ENCODE assay signal across 25 cellular contexts in the genomic region with DNA sequence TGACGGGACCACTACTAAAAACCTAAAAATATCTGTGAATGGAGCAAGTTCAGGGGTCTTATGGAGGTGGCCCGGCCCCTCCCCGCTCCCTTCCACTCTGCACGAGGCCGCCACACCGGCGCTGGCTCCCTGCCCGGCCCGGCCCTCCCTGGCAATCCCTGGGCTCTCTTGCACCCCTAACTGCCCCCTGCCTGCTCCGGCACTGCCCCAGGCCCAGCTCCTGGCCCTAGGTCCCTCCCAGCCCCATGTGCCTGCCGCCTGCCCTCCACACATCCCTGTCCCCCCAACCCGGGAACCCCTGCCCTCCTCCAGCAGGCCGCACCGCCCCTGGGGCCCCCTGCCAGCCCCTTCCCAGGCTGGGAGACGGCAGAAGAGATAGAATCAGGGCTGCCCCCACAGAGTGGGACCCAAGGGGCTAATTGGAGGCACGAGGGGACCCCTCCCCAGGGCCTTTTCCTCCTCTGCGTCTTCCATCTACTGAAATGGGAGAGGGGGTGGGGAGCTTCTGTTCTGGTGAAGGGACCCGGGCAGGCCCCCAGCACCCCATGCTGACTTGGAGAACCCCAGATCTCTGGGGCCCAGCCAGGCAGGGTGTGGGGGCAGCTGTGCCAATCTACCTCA. TPM values are rescaled to one million over a fixed set of nuclear protein-coding genes. Genes with fewer than 3 reads are reported as not detected.
DNase-seq lines count a peak whose midpoint lies in the region; ATAC-seq, FAIRE-seq and TF ChIP-seq lines count a peak whose summit lies in the region.
"Had no signal": no experiment of that assay in that cellular context is flagged by ENCODE, and none has a peak within 500 bp of the region (broad histone marks: within the 10 kb centered on the region; RNA-seq: fewer than 3 reads in every experiment).

No MANE protein-coding gene starts in this region.

- TF ChIP-seq CTCF in HepG2 (CRISPR knock-in tag; IDR thresholded peaks at IDR 0.05) (no peak), vagina (IDR thresholded peaks at IDR 0.05) (no peak)

- in situ Hi-C loops in HepG2 (cut with HindIII; ENCODE audit: extremely low pct_ligation_motif_present, low pct_unique_long_range_greater_than_20kb) = loop anchor here (5.0 kb wide), 1 partner anchor 102 kb away; no protein-coding TSS in a partner anchor

- no peaks in the 10 kb centered on the region for H3K27me3 Mint-ChIP-seq in activated T-helper 17 cell treated with anti-CD3 and anti-CD28 coated beads, Interleukin-2, amount 50 U/mL, for 72 hours
- H3K27me3 Mint-ChIP-seq: activated CD8-positive, alpha-beta T cell treated with anti-CD3 and anti-CD28 coated beads for 36 hours; CD4-positive, alpha-beta T cell; naive B cell had no signal

- DNase-seq in Karpas-422 (peak; percentile 31), HepG2 (ENCODE audit: low spot score) (no peak), GM19239 (ENCODE audit: insufficient read length, low spot score) (no peak), vagina (ENCODE audit: extremely low spot score in 2 of 2) (no peak)
- DNase-seq: activated CD4-positive, CD25-positive, alpha-beta regulatory T cell; activated CD8-positive, alpha-beta T cell treated with anti-CD3 and anti-CD28 coated beads for 36 hours; activated naive CD4-positive, alpha-beta T cell; anterior cingulate cortex; CD4-positive, alpha-beta T cell; DMS153; effector memory CD4-positive, alpha-beta T cell; GDM1; naive B cell; NCI-H1417 treated with DMSO at 0.1 percent for 48 hours; NCI-H2107; NCI-H510A; NK-92 treated with Interleukin-12 subunit alpha and Interleukin-12 subunit beta, amount 100 ng/mL, for 24 hours; stimulated activated CD4-positive, alpha-beta T cell treated with anti-CD3 and anti-CD28 coated beads, Interleukin-15, amount 100 ng/mL, for 24 hours had no signal

- no peak for ATAC-seq in HepG2
- no peak for ATAC-seq in activated T-helper 17 cell treated with anti-CD3 and anti-CD28 coated beads, Interleukin-2, amount 50 U/mL, for 72 hours (replicated peaks)
- ATAC-seq: activated CD8-positive, alpha-beta T cell treated with anti-CD3 and anti-CD28 coated beads for 36 hours had no signal

- H3K27me3 ChIP-seq in ACC112 (ENCODE audit: insufficient read depth, low read length) = no peaks in the 10 kb centered on the region
- no peaks in the 10 kb centered on the region for H3K27me3 ChIP-seq in Karpas-422 (ENCODE audit: low read length)
- H3K27me3 ChIP-seq in HepG2 (ENCODE audit: control insufficient read depth in 1 of 2, insufficient read depth in 2 of 2, low read length in 2 of 2) = no peaks in the 10 kb centered on the region
- no peaks in the 10 kb centered on the region for H3K27me3 ChIP-seq in vagina
- H3K27me3 ChIP-seq: right lobe of liver had no signal

- intact Hi-C loops in HepG2 (cut with micrococcal nuclease; ENCODE audit: unreplicated experiment) = no loop called here
- intact Hi-C loops in vagina (cut with DNase I) = loop anchor here (2.0 kb wide), 1 partner anchor 104 kb away; no protein-coding TSS in a partner anchor

- H3K36me3 ChIP-seq in ACC112 (ENCODE audit: insufficient read depth, low read length) (no peaks in the 10 kb centered on the region; the same call in none of the 2 replicates), Karpas-422 (ENCODE audit: insufficient read depth, low read length) (no peaks in the 10 kb centered on the region), HepG2 (replicated peaks in 1 of 2; ENCODE audit: control insufficient read depth in 1 of 2, insufficient read depth in 2 of 2, low read length in 2 of 2) (peaks cover 0 to 2% of the 10 kb centered on the region in 2 experiments; a peak in 2 of 5 replicates), vagina (peaks cover 0 to 4% of the 10 kb centered on the region in 2 donors)
- H3K36me3 ChIP-seq: right lobe of liver had no signal

- no peaks in the 10 kb centered on the region for H3K9me3 Mint-ChIP-seq in activated T-helper 17 cell treated with anti-CD3 and anti-CD28 coated beads, Interleukin-2, amount 50 U/mL, for 72 hours
- H3K9me3 Mint-ChIP-seq: activated CD8-positive, alpha-beta T cell treated with anti-CD3 and anti-CD28 coated beads for 36 hours; CD4-positive, alpha-beta T cell; naive B cell had no signal

- H4K20me1 ChIP-seq in Karpas-422 (ENCODE audit: insufficient read depth, low read depth, low read length) = peaks cover 4% of the 10 kb centered on the region; the same call in 1 of the 2 replicates
- no peaks in the 10 kb centered on the region for H4K20me1 ChIP-seq in HepG2 (ENCODE audit: insufficient read depth, low read length)

- peaks cover 52% of the 10 kb centered on the region for H3K36me3 Mint-ChIP-seq in activated T-helper 17 cell treated with anti-CD3 and anti-CD28 coated beads, Interleukin-2, amount 50 U/mL, for 72 hours (ENCODE audit: low read depth)

- TF ChIP-seq POLR2A in HepG2 (IDR thresholded peaks at IDR 0.05; ENCODE audit: insufficient read depth in 1 of 2, low read depth in 2 of 2, low read length in 2 of 2) (no peak), vagina (IDR thresholded peaks at IDR 0.05) (no peak)

- no peaks in the 10 kb centered on the region for H3K9me3 ChIP-seq in Karpas-422 (ENCODE audit: low read length)
- no peaks in the 10 kb centered on the region for H3K9me3 ChIP-seq in HepG2 (ENCODE audit: low read length)
- H3K9me3 ChIP-seq in vagina = no peaks in the 10 kb centered on the region
- H3K9me3 ChIP-seq: right lobe of liver, thoracic aorta had no signal

- H3K4me1 ChIP-seq in ACC112 (ENCODE audit: control insufficient read depth, insufficient read depth, low read length, unreplicated experiment) = peaks cover 33% of the 10 kb centered on the region
- H3K4me1 ChIP-seq in Karpas-422 (ENCODE audit: low read length) = no peaks in the 10 kb centered on the region
- no peaks in the 10 kb centered on the region for H3K4me1 ChIP-seq in HepG2 (ENCODE audit: insufficient read depth, low read length)
- peaks cover 23% of the 10 kb centered on the region for H3K4me1 ChIP-seq in vagina
- H3K4me1 ChIP-seq: parathyroid adenoma had no signal

- no peak overlapping the region for H2AFZ ChIP-seq in ACC112 (ENCODE audit: low read length, unreplicated experiment)
- no peak overlapping the region for H2AFZ ChIP-seq in Karpas-422 (ENCODE audit: low read length)
- H2AFZ ChIP-seq in HepG2 (ENCODE audit: low read length) = no peak overlapping the region
- H2AFZ ChIP-seq: parathyroid adenoma had no signal

- CTCF ChIA-PET in HepG2 (lab: Yijun Ruan, JAX; ENCODE audit: low intra/inter-chr PET ratio, low total read pairs) = interaction anchor here (3.6 kb wide), 1 partner anchor 105 kb away, joined by 47 read pairs; no protein-coding TSS in a partner anchor

- TSS peak; percentile 40 for BruUV-seq in HepG2 (replicated peaks; lab: Mats Ljungman, UMichigan)

- H3K9ac ChIP-seq in Karpas-422 (ENCODE audit: low read length) = no peak overlapping the region
- H3K9ac ChIP-seq in HepG2 (ENCODE audit: insufficient read depth, low read depth, low read length) = no peak overlapping the region
- H3K9ac ChIP-seq: parathyroid adenoma had no signal

- 85% methylated on average over 12 of the region's 18 CpGs for WGBS in HepG2 (ENCODE audit: low lambda C conversion rate)

- TF ChIP-seq EP300 in HepG2 (IDR thresholded peaks at IDR 0.05; ENCODE audit: low read depth in 2 of 2, low read length in 2 of 2) (no peak), HepG2 (CRISPR knock-in tag; IDR thresholded peaks at IDR 0.05; ENCODE audit: borderline replicate concordance) (no peak)

- no peak overlapping the region for H3K4me3 Mint-ChIP-seq in activated T-helper 17 cell treated with anti-CD3 and anti-CD28 coated beads, Interleukin-2, amount 50 U/mL, for 72 hours
- H3K4me3 Mint-ChIP-seq: activated CD8-positive, alpha-beta T cell treated with anti-CD3 and anti-CD28 coated beads for 36 hours; CD4-positive, alpha-beta T cell; naive B cell had no signal

- POLR2A ChIA-PET in HepG2 (lab: Yijun Ruan, JAX) = no interaction called here

- H3K27ac ChIP-seq in ACC112 (ENCODE audit: low read depth, low read length) = peak overlapping the region; percentile 42; the same call in 1 of the 2 replicates
- H3K27ac ChIP-seq in Karpas-422 (ENCODE audit: low read length) = no peak overlapping the region
- H3K27ac ChIP-seq in HepG2 (ENCODE audit: extremely low read length, insufficient read depth, low read length) = no peak overlapping the region
- H3K27ac ChIP-seq in vagina = no peak overlapping the region
- H3K27ac ChIP-seq: parathyroid adenoma, thoracic aorta had no signal

- no peaks in the 10 kb centered on the region for H3K9me2 ChIP-seq in Karpas-422 (replicated peaks; ENCODE audit: insufficient read depth, low read length)

- H3K4me2 ChIP-seq in Karpas-422 (ENCODE audit: low read depth, low read length, poor library complexity, severe bottlenecking) = no peak overlapping the region
- H3K4me2 ChIP-seq in HepG2 (ENCODE audit: low read depth, low read length) = no peak overlapping the region

- H3K79me2 ChIP-seq in ACC112 (ENCODE audit: control insufficient read depth, insufficient read depth, low read length, unreplicated experiment) = peaks cover 4% of the 10 kb centered on the region
- peaks cover 3% of the 10 kb centered on the region; the same call in 1 of the 2 replicates for H3K79me2 ChIP-seq in Karpas-422 (ENCODE audit: low read length)
- no peaks in the 10 kb centered on the region for H3K79me2 ChIP-seq in HepG2 (ENCODE audit: insufficient read depth, low read length)

- FAIRE-seq in HepG2 (lab: Jason Lieb, UNC) = no peak
- FAIRE-seq in GM19239 (lab: Jason Lieb, UNC) = no peak

- peaks cover 9% of the 10 kb centered on the region for H3K4me1 Mint-ChIP-seq in activated T-helper 17 cell treated with anti-CD3 and anti-CD28 coated beads, Interleukin-2, amount 50 U/mL, for 72 hours

- H3K4me3 ChIP-seq in ACC112 (ENCODE audit: low read depth, low read length) (no peak overlapping the region), Karpas-422 (ENCODE audit: low read length) (no peak overlapping the region), HepG2 (replicated peaks in 1 of 3; ENCODE audit: insufficient read depth in 1 of 3, low read depth in 2 of 3, low read length in 3 of 3) (no peak overlapping the region), vagina (no peak overlapping the region)
- H3K4me3 ChIP-seq: right lobe of liver, thoracic aorta had no signal

- TF ChIP-seq RAD21 in HepG2 (CRISPR knock-in tag; IDR thresholded peaks at IDR 0.05) = no peak

- H3K27ac Mint-ChIP-seq in activated T-helper 17 cell treated with anti-CD3 and anti-CD28 coated beads, Interleukin-2, amount 50 U/mL, for 72 hours = no peak overlapping the region
- H3K27ac Mint-ChIP-seq: activated CD8-positive, alpha-beta T cell treated with anti-CD3 and anti-CD28 coated beads for 36 hours had no signal

RNA-seq across cellular contexts. Expression of a gene that starts 9.3 kb away (rescaled TPM):
- not detected in 2 replicates for total RNA-seq in Karpas-422 (2014; rRNA removed; shearing (Covaris generic); ENCODE audit: low replicate concordance)
- total RNA-seq in HepG2 (2016; rRNA removed; fragmentation: Illumina TruSeq; extraction: Trizol) = not detected in 2 replicates
- total RNA-seq in HepG2 (2016; cell fraction: cytosol; rRNA removed; fragmentation: Illumina TruSeq; extraction: Trizol; ENCODE audit: low read depth) = not detected in 2 replicates
- not detected in 2 replicates for total RNA-seq in HepG2 (2016; cell fraction: insoluble cytoplasmic fraction; rRNA removed; fragmentation: Illumina TruSeq; extraction: Trizol)
- total RNA-seq in HepG2 (2016; cell fraction: membrane; rRNA removed; fragmentation: Illumina TruSeq; extraction: Trizol) = not detected in 2 replicates
- not detected in 2 replicates for total RNA-seq in HepG2 (2016; cell fraction: nucleus; rRNA removed; fragmentation: Illumina TruSeq; extraction: Trizol)
- polyA plus RNA-seq in HepG2 (2011; rRNA removed) = not detected in 2 replicates
- not detected in 2 replicates for polyA plus RNA-seq in HepG2 (2011; cell fraction: cytosol; rRNA removed)
- polyA plus RNA-seq in HepG2 (2011; cell fraction: nucleus; rRNA removed) = not detected in 2 replicates
- polyA plus RNA-seq in HepG2 (2012) = not detected in 2 replicates
- not detected in 2 replicates for polyA plus RNA-seq in HepG2 (2016; cell fraction: cytosol; fragmentation: Illumina TruSeq; extraction: Trizol; ENCODE audit: low read depth)
- polyA plus RNA-seq in HepG2 (2016; cell fraction: insoluble cytoplasmic fraction; fragmentation: Illumina TruSeq; extraction: Trizol; ENCODE audit: low read depth) = not detected in 2 replicates
- not detected in 2 replicates for polyA plus RNA-seq in HepG2 (2016; cell fraction: membrane; fragmentation: Illumina TruSeq; extraction: Trizol; ENCODE audit: low read depth)
- not detected in 2 replicates for polyA plus RNA-seq in HepG2 (2016; cell fraction: nucleus; fragmentation: Illumina TruSeq; extraction: Trizol; ENCODE audit: insufficient read depth, low read depth)
- not detected in 2 replicates for polyA minus RNA-seq in HepG2 (2011; rRNA and poly(A)+ RNA removed; ENCODE audit: low replicate concordance)
- not detected in 2 replicates for polyA minus RNA-seq in HepG2 (2011; cell fraction: cytosol; rRNA and poly(A)+ RNA removed)
- polyA minus RNA-seq in HepG2 (2011; cell fraction: nucleus; rRNA and poly(A)+ RNA removed) = not detected in 2 replicates
- total RNA-seq in activated T-helper 17 cell treated with anti-CD3 and anti-CD28 coated beads, Interleukin-2, amount 50 U/mL, for 72 hours = not detected
- not detected for total RNA-seq in vagina
- total RNA-seq: activated CD8-positive, alpha-beta T cell treated with anti-CD3 and anti-CD28 coated beads for 36 hours; MCF 10A; right lobe of liver had no signal

RNA-seq across cellular contexts. Expression of a gene that starts 19.2 kb away (rescaled TPM):
- total RNA-seq in Karpas-422 (2014; rRNA removed; shearing (Covaris generic); ENCODE audit: low replicate concordance) = 24.9 and 57.8 TPM in 2 replicates
- total RNA-seq in HepG2 (2016; rRNA removed; fragmentation: Illumina TruSeq; extraction: Trizol) (9.9 and 12.7 TPM in 2 replicates), vagina (57.2 TPM)
- 3.5 and 3.8 TPM in 2 replicates for total RNA-seq in HepG2 (2016; cell fraction: cytosol; rRNA removed; fragmentation: Illumina TruSeq; extraction: Trizol; ENCODE audit: low read depth)
- 10.0 and 12.8 TPM in 2 replicates for total RNA-seq in HepG2 (2016; cell fraction: insoluble cytoplasmic fraction; rRNA removed; fragmentation: Illumina TruSeq; extraction: Trizol)
- total RNA-seq in HepG2 (2016; cell fraction: membrane; rRNA removed; fragmentation: Illumina TruSeq; extraction: Trizol) = 10.3 and 10.6 TPM in 2 replicates
- total RNA-seq in HepG2 (2016; cell fraction: nucleus; rRNA removed; fragmentation: Illumina TruSeq; extraction: Trizol) = 5.1 and 5.7 TPM in 2 replicates
- 9.4 and 10.9 TPM in 2 replicates for polyA plus RNA-seq in HepG2 (2011; rRNA removed)
- 9.0 and 11.9 TPM in 2 replicates for polyA plus RNA-seq in HepG2 (2011; cell fraction: cytosol; rRNA removed)
- 16.4 and 20.1 TPM in 2 replicates for polyA plus RNA-seq in HepG2 (2011; cell fraction: nucleus; rRNA removed)
- polyA plus RNA-seq in HepG2 (2012) = 13.1 and 13.3 TPM in 2 replicates
- 5.6 and 6.2 TPM in 2 replicates for polyA plus RNA-seq in HepG2 (2016; cell fraction: cytosol; fragmentation: Illumina TruSeq; extraction: Trizol; ENCODE audit: low read depth)
- polyA plus RNA-seq in HepG2 (2016; cell fraction: insoluble cytoplasmic fraction; fragmentation: Illumina TruSeq; extraction: Trizol; ENCODE audit: low read depth) = 16.6 and 21.1 TPM in 2 replicates
- polyA plus RNA-seq in HepG2 (2016; cell fraction: membrane; fragmentation: Illumina TruSeq; extraction: Trizol; ENCODE audit: low read depth) = 11.7 and 12.3 TPM in 2 replicates
- 13.8 and 16.7 TPM in 2 replicates for polyA plus RNA-seq in HepG2 (2016; cell fraction: nucleus; fragmentation: Illumina TruSeq; extraction: Trizol; ENCODE audit: insufficient read depth, low read depth)
- polyA minus RNA-seq in HepG2 (2011; rRNA and poly(A)+ RNA removed; ENCODE audit: low replicate concordance) = 7.2 and 33.1 TPM in 2 replicates
- polyA minus RNA-seq in HepG2 (2011; cell fraction: cytosol; rRNA and poly(A)+ RNA removed) = 5.6 and 6.2 TPM in 2 replicates
- 2.6 and 3.4 TPM in 2 replicates for polyA minus RNA-seq in HepG2 (2011; cell fraction: nucleus; rRNA and poly(A)+ RNA removed)
- total RNA-seq in activated T-helper 17 cell treated with anti-CD3 and anti-CD28 coated beads, Interleukin-2, amount 50 U/mL, for 72 hours = 10 to 100 TPM; 44.6 to 90.4 TPM

RNA-seq across cellular contexts. Expression of a gene that starts 27.6 kb away (rescaled TPM):
- total RNA-seq in Karpas-422 (2014; rRNA removed; shearing (Covaris generic); ENCODE audit: low replicate concordance) = not detected in 2 replicates
- not detected in 2 replicates for total RNA-seq in HepG2 (2016; rRNA removed; fragmentation: Illumina TruSeq; extraction: Trizol)
- total RNA-seq in HepG2 (2016; cell fraction: cytosol; rRNA removed; fragmentation: Illumina TruSeq; extraction: Trizol; ENCODE audit: low read depth) = not detected in 2 replicates
- total RNA-seq in HepG2 (2016; cell fraction: insoluble cytoplasmic fraction; rRNA removed; fragmentation: Illumina TruSeq; extraction: Trizol) = not detected in 2 replicates
- total RNA-seq in HepG2 (2016; cell fraction: membrane; rRNA removed; fragmentation: Illumina TruSeq; extraction: Trizol) = not detected in 2 replicates
- not detected in 2 replicates for total RNA-seq in HepG2 (2016; cell fraction: nucleus; rRNA removed; fragmentation: Illumina TruSeq; extraction: Trizol)
- polyA plus RNA-seq in HepG2 (2011; rRNA removed) = not detected in 2 replicates
- not detected in 2 replicates for polyA plus RNA-seq in HepG2 (2011; cell fraction: cytosol; rRNA removed)
- not detected in 2 replicates for polyA plus RNA-seq in HepG2 (2011; cell fraction: nucleus; rRNA removed)
- not detected in 2 replicates for polyA plus RNA-seq in HepG2 (2012)
- not detected in 2 replicates for polyA plus RNA-seq in HepG2 (2016; cell fraction: cytosol; fragmentation: Illumina TruSeq; extraction: Trizol; ENCODE audit: low read depth)
- polyA plus RNA-seq in HepG2 (2016; cell fraction: insoluble cytoplasmic fraction; fragmentation: Illumina TruSeq; extraction: Trizol; ENCODE audit: low read depth) = not detected in 2 replicates
- polyA plus RNA-seq in HepG2 (2016; cell fraction: membrane; fragmentation: Illumina TruSeq; extraction: Trizol; ENCODE audit: low read depth) = not detected in 2 replicates
- not detected in 2 replicates for polyA plus RNA-seq in HepG2 (2016; cell fraction: nucleus; fragmentation: Illumina TruSeq; extraction: Trizol; ENCODE audit: insufficient read depth, low read depth)
- polyA minus RNA-seq in HepG2 (2011; rRNA and poly(A)+ RNA removed; ENCODE audit: low replicate concordance) = not detected in 2 replicates
- not detected in 2 replicates for polyA minus RNA-seq in HepG2 (2011; cell fraction: cytosol; rRNA and poly(A)+ RNA removed)
- not detected in 2 replicates for polyA minus RNA-seq in HepG2 (2011; cell fraction: nucleus; rRNA and poly(A)+ RNA removed)
- total RNA-seq in activated T-helper 17 cell treated with anti-CD3 and anti-CD28 coated beads, Interleukin-2, amount 50 U/mL, for 72 hours = not detected
- total RNA-seq in vagina = not detected
- total RNA-seq: activated CD8-positive, alpha-beta T cell treated with anti-CD3 and anti-CD28 coated beads for 36 hours; CD4-positive, alpha-beta T cell; MCF 10A; right lobe of liver; RPMI7951; thoracic aorta had no signal

RNA-seq across cellular contexts. Expression of a gene that starts 47.0 kb away (rescaled TPM):
- total RNA-seq in Karpas-422 (2014; rRNA removed; shearing (Covaris generic); ENCODE audit: low replicate concordance) = not detected in 2 replicates
- total RNA-seq in HepG2 (2016; rRNA removed; fragmentation: Illumina TruSeq; extraction: Trizol) = not detected in 2 replicates
- not detected in 2 replicates for total RNA-seq in HepG2 (2016; cell fraction: cytosol; rRNA removed; fragmentation: Illumina TruSeq; extraction: Trizol; ENCODE audit: low read depth)
- not detected in 2 replicates for total RNA-seq in HepG2 (2016; cell fraction: insoluble cytoplasmic fraction; rRNA removed; fragmentation: Illumina TruSeq; extraction: Trizol)
- not detected in 2 replicates for total RNA-seq in HepG2 (2016; cell fraction: membrane; rRNA removed; fragmentation: Illumina TruSeq; extraction: Trizol)
- not detected in 2 replicates for total RNA-seq in HepG2 (2016; cell fraction: nucleus; rRNA removed; fragmentation: Illumina TruSeq; extraction: Trizol)
- not detected in 2 replicates for polyA plus RNA-seq in HepG2 (2011; rRNA removed)
- polyA plus RNA-seq in HepG2 (2011; cell fraction: cytosol; rRNA removed) = not detected in 2 replicates
- not detected in 2 replicates for polyA plus RNA-seq in HepG2 (2011; cell fraction: nucleus; rRNA removed)
- not detected in 2 replicates for polyA plus RNA-seq in HepG2 (2012)
- polyA plus RNA-seq in HepG2 (2016; cell fraction: cytosol; fragmentation: Illumina TruSeq; extraction: Trizol; ENCODE audit: low read depth) = not detected in 2 replicates
- polyA plus RNA-seq in HepG2 (2016; cell fraction: insoluble cytoplasmic fraction; fragmentation: Illumina TruSeq; extraction: Trizol; ENCODE audit: low read depth) = not detected in 2 replicates
- not detected in 2 replicates for polyA plus RNA-seq in HepG2 (2016; cell fraction: membrane; fragmentation: Illumina TruSeq; extraction: Trizol; ENCODE audit: low read depth)
- not detected in 2 replicates for polyA plus RNA-seq in HepG2 (2016; cell fraction: nucleus; fragmentation: Illumina TruSeq; extraction: Trizol; ENCODE audit: insufficient read depth, low read depth)
- not detected in 2 replicates for polyA minus RNA-seq in HepG2 (2011; rRNA and poly(A)+ RNA removed; ENCODE audit: low replicate concordance)
- polyA minus RNA-seq in HepG2 (2011; cell fraction: cytosol; rRNA and poly(A)+ RNA removed) = not detected in 2 replicates
- polyA minus RNA-seq in HepG2 (2011; cell fraction: nucleus; rRNA and poly(A)+ RNA removed) = not detected in 2 replicates
- not detected for total RNA-seq in activated T-helper 17 cell treated with anti-CD3 and anti-CD28 coated beads, Interleukin-2, amount 50 U/mL, for 72 hours
- not detected for total RNA-seq in vagina
- total RNA-seq: activated CD8-positive, alpha-beta T cell treated with anti-CD3 and anti-CD28 coated beads for 36 hours; CD4-positive, alpha-beta T cell; MCF 10A; right lobe of liver; RPMI7951; thoracic aorta had no signal
